19 cellular contexts compared by ENCODE assay signal in genomic region chr12:124742111-124742510, GRCh38.
DNase-seq lines count a peak whose midpoint lies in the region; ATAC-seq and TF ChIP-seq lines count a peak whose summit lies in the region.
"Had no signal": no experiment of that assay in that cellular context is flagged by ENCODE, and none has a peak within 500 bp of the region (broad histone marks: within the 10 kb centered on the region; RNA-seq: fewer than 3 reads in every experiment).

No MANE protein-coding gene starts in this region.

- peaks cover 24 to 78% (median 71%) of the 10 kb centered on the region in 4 donors for H3K4me1 ChIP-seq in esophagus muscularis mucosa
- H3K4me1 ChIP-seq in gastrocnemius medialis: peaks cover 25 to 36% of the 10 kb centered on the region in 2 donors

- intact Hi-C loops in esophagus muscularis mucosa (cut with DNase I) (loop anchor here (10.0 kb wide), 1 partner anchor 57 kb away; no protein-coding TSS in a partner anchor), gastrocnemius medialis (cut with DNase I; ENCODE audit: low total_unique reads) (no loop called here)

- peak in 1 of 3 experiments; percentile 16 for TF ChIP-seq CTCF in esophagus muscularis mucosa (IDR thresholded peaks at IDR 0.05)
- no peak for TF ChIP-seq CTCF in gastrocnemius medialis (IDR thresholded peaks at IDR 0.05 in 4 of 5, conservative IDR thresholded peaks at IDR 0.05 in 1 of 5)

- no peak for TF ChIP-seq POLR2A in esophagus muscularis mucosa (IDR thresholded peaks at IDR 0.05; ENCODE audit: low read depth)
- TF ChIP-seq POLR2A in gastrocnemius medialis (IDR thresholded peaks at IDR 0.05): no peak

- H3K27me3 ChIP-seq in esophagus muscularis mucosa: no peaks in the 10 kb centered on the region
- no peaks in the 10 kb centered on the region for H3K27me3 ChIP-seq in gastrocnemius medialis

- no peak for ATAC-seq in gastrocnemius medialis
- ATAC-seq in HG02938 (IDR thresholded peaks at IDR 0.05; ENCODE audit: unreplicated experiment): no peak
- ATAC-seq: naive thymus-derived CD4-positive, alpha-beta T cell; stimulated activated effector memory CD8-positive, alpha-beta T cell treated with anti-CD3 and anti-CD28 coated beads, Interleukin-12 subunit alpha, Interleukin-12 subunit beta, amount 100 ng/mL, for 72 hours had no signal

- peak; percentile 6 for TF ChIP-seq EP300 in esophagus muscularis mucosa (IDR thresholded peaks at IDR 0.05)

- peak; percentile 43 for DNase-seq in DMS53 (lab: John Stamatoyannopoulos, UW)
- DNase-seq in DMS53 treated with DMSO at 0.1 percent for 48 hours (lab: John Stamatoyannopoulos, UW; ENCODE audit: unreplicated experiment): no peak
- peak; percentile 38 to 71 for DNase-seq in NCI-H446 (lab: John Stamatoyannopoulos, UW)
- no peak for DNase-seq in esophagus muscularis mucosa (ENCODE audit: extremely low spot score)
- no peak for DNase-seq in gastrocnemius medialis
- no peak for DNase-seq in NCI-H2107 (lab: John Stamatoyannopoulos, UW)
- DNase-seq in SW 1271 (lab: John Stamatoyannopoulos, UW): no peak
- DNase-seq: activated CD4-positive, alpha-beta T cell treated with anti-CD3 and anti-CD28 coated beads, Interleukin-2, amount 10 ng/mL, durations not matched to agents 24 days and 14 days; activated CD8-positive, alpha-beta memory T cell treated with anti-CD3 and anti-CD28 coated beads, Interleukin-2, amount 50 U/mL, for 4 hours; aorta; C1 segment of cervical spinal cord; Kasumi-1; naive thymus-derived CD4-positive, alpha-beta T cell; posterior cingulate gyrus; trophoblast cell had no signal

- no peaks in the 10 kb centered on the region for H3K9me3 ChIP-seq in esophagus muscularis mucosa
- H3K9me3 ChIP-seq in gastrocnemius medialis: no peaks in the 10 kb centered on the region

- peak overlapping the region; percentile 89 to 96 (median 95) for H3K27ac ChIP-seq in esophagus muscularis mucosa (replicated peaks in 1 of 4)
- peak overlapping the region in 3 of 4 donors; percentile 34 to 76 (median 60) for H3K27ac ChIP-seq in gastrocnemius medialis
- H3K27ac ChIP-seq: 22Rv1, SK-N-MC had no signal

- in situ Hi-C loops in gastrocnemius medialis (cut with MboI; ENCODE audit: low sequenced_read_pairs in 4 of 4): no loop called here

- 53% methylated on average over 4 of the region's 12 CpGs for WGBS in esophagus muscularis mucosa

- peak overlapping the region; percentile 41 to 54 (median 54) for H3K4me3 ChIP-seq in esophagus muscularis mucosa
- H3K4me3 ChIP-seq in gastrocnemius medialis: no peak overlapping the region
- H3K4me3 ChIP-seq: SK-N-MC had no signal

- H3K36me3 ChIP-seq in esophagus muscularis mucosa (no peaks in the 10 kb centered on the region), gastrocnemius medialis (no peaks in the 10 kb centered on the region)

Comparison
In these comparisons a context has a peak if more than half of its experiments do, and no peak if none do; other contexts are left out.
1. DNase-seq: peak in DMS53 (single experiment) and NCI-H446 (2 of 2); none in DMS53 treated with DMSO at 0.1 percent for 48 hours (single experiment), esophagus muscularis mucosa (single experiment), gastrocnemius medialis (0 of 2), NCI-H2107 (single experiment) and SW 1271 (0 of 2).
2. H3K4me3 ChIP-seq: peak in esophagus muscularis mucosa (4 of 4); none in gastrocnemius medialis (0 of 4).